Comparison of ENCODE assay signal across 1 cellular context in genomic region chr16:70438983-70439862, GRCh38.
A peak's percentile ranks its signal among the peaks of the same experiment; 100 is the strongest.
TF ChIP-seq lines count a peak whose summit lies in the region.

Gene ST3GAL2 (minus strand): TSS chr16:70439100. CDS start chr16:70398530, 40,570 bp downstream.

TF ChIP-seq in HEK293, 187 proteins besides CTCF, POLR2A, EP300 and RAD21 (continued from another document and continues in another):
- TF ChIP-seq ZSCAN18 (tag by site-specific recombination; IDR thresholded peaks at IDR 0.05) (0 out of 2 replicates have a peak, but pooled peaks have one; percentile 24), ZFHX2 (tag by site-specific recombination; conservative IDR thresholded peaks at IDR 0.05) (peak; percentile 75), GLI2 (tag by site-specific recombination; IDR thresholded peaks at IDR 0.05; ENCODE audit: borderline replicate concordance, low read depth) (no peak), ZNF114 (tag by site-specific recombination; IDR thresholded peaks at IDR 0.05) (no peak), ZIC2 (tag by site-specific recombination; IDR thresholded peaks at IDR 0.05) (peak; percentile 59; the same call in 1 of the 2 replicates), KLF16 (tag by site-specific recombination; IDR thresholded peaks at IDR 0.05) (peak; percentile 92), ZNF366 (tag by site-specific recombination; conservative IDR thresholded peaks at IDR 0.05) (peak; percentile 90), ZNF530 (tag by site-specific recombination; IDR thresholded peaks at IDR 0.05; ENCODE audit: low read depth) (no peak), ZNF23 (tag by site-specific recombination; IDR thresholded peaks at IDR 0.05; ENCODE audit: borderline replicate concordance) (no peak), ZFP3 (tag by site-specific recombination; IDR thresholded peaks at IDR 0.05; ENCODE audit: low read depth) (no peak), ZNF280D (tag by site-specific recombination; IDR thresholded peaks at IDR 0.05) (no peak), ZNF174 (tag by site-specific recombination; IDR thresholded peaks at IDR 0.05) (no peak), FEZF1 (tag by site-specific recombination; IDR thresholded peaks at IDR 0.05) (no peak), TCF7L2 (IDR thresholded peaks at IDR 0.05; ENCODE audit: borderline replicate concordance, low read depth, low read length) (no peak), ZNF561 (tag by site-specific recombination; IDR thresholded peaks at IDR 0.05; ENCODE audit: borderline replicate concordance) (no peak; the same call in 1 of the 2 replicates), ZBTB44 (tag by site-specific recombination; IDR thresholded peaks at IDR 0.05) (0 out of 2 replicates have a peak, but pooled peaks have one; percentile 48), ZNF398 (tag by site-specific recombination; IDR thresholded peaks at IDR 0.05) (peak; percentile 99), ZNF48 (tag by site-specific recombination; IDR thresholded peaks at IDR 0.05) (no peak), PRDM10 (tag by site-specific recombination; IDR thresholded peaks at IDR 0.05) (peak; percentile 72), ZNF26 (tag by site-specific recombination; IDR thresholded peaks at IDR 0.05) (no peak), ZNF350 (tag by site-specific recombination; IDR thresholded peaks at IDR 0.05) (no peak), PATZ1 (tag by site-specific recombination; IDR thresholded peaks at IDR 0.05) (peak; percentile 100), EGR2 (tag by site-specific recombination; IDR thresholded peaks at IDR 0.05; ENCODE audit: low read depth) (peak; percentile 74), ZXDB (tag by site-specific recombination; IDR thresholded peaks at IDR 0.05) (peak; percentile 98), KLF8 (tag by site-specific recombination; IDR thresholded peaks at IDR 0.05) (peak; percentile 99), MEIS1 (CRISPR knock-in tag; IDR thresholded peaks at IDR 0.05; ENCODE audit: borderline replicate concordance) (no peak), ZNF202 (tag by site-specific recombination; IDR thresholded peaks at IDR 0.05; ENCODE audit: borderline replicate concordance) (no peak), ZNF341 (tag by site-specific recombination; IDR thresholded peaks at IDR 0.05; ENCODE audit: low read depth) (peak; percentile 84), KLF7 (tag by site-specific recombination; IDR thresholded peaks at IDR 0.05; ENCODE audit: borderline replicate concordance) (peak; percentile 76; the same call in 1 of the 2 replicates), ZBTB17 (tag by site-specific recombination; IDR thresholded peaks at IDR 0.05) (peak; percentile 86), WT1 (tag by site-specific recombination; IDR thresholded peaks at IDR 0.05) (peak; percentile 77), ZNF266 (tag by site-specific recombination; IDR thresholded peaks at IDR 0.05; ENCODE audit: low read depth) (no peak), KLF1 (tag by site-specific recombination; IDR thresholded peaks at IDR 0.05) (peak; percentile 88), ZBTB20 (tag by site-specific recombination; IDR thresholded peaks at IDR 0.05) (peak; percentile 65; the same call in 1 of the 2 replicates), ZEB2 (tag by site-specific recombination; IDR thresholded peaks at IDR 0.05) (peak; percentile 57; the same call in 1 of the 2 replicates), ZBTB11 (tag by site-specific recombination; conservative IDR thresholded peaks at IDR 0.05; ENCODE audit: low read depth) (peak; percentile 56), RBAK (tag by site-specific recombination; IDR thresholded peaks at IDR 0.05) (0 out of 2 replicates have a peak, but pooled peaks have one; percentile 18), ZNF133 (tag by site-specific recombination; IDR thresholded peaks at IDR 0.05) (no peak), SP7 (tag by site-specific recombination; IDR thresholded peaks at IDR 0.05) (peak; percentile 55; the same call in 1 of the 2 replicates), ZNF560 (tag by site-specific recombination; IDR thresholded peaks at IDR 0.05; ENCODE audit: borderline replicate concordance) (no peak), REPIN1 (tag by site-specific recombination; IDR thresholded peaks at IDR 0.05; ENCODE audit: low read depth) (peak; percentile 45; the same call in 1 of the 2 replicates), HOXD13 (CRISPR knock-in tag; IDR thresholded peaks at IDR 0.05; ENCODE audit: borderline replicate concordance) (no peak)
